In the genomic region with DNA sequence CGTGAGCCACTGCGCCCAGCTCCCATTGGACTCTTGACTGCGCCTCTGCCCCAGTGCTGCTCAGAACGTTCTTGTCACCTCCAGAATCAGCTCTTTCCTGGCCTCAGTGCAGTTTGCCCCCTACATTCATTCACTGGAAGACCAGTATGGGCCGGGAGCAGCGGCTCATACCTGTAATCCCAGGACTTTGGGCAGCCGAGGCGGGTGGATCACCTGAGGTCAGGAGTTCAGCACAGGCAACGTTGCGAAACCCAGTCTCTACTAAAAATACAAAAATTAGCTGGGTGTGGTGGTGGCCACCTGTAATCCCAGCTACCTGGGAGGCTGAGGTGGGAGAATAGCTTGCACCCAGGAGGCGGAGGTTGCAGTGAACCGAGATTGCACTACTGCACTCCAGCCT, we compare ENCODE assay signal across 3 cellular contexts.
TF ChIP-seq lines count a peak whose summit lies in the region.

No MANE protein-coding gene starts in this region.

TF ChIP-seq in Ishikawa, 13 proteins besides CTCF, POLR2A, EP300 and RAD21:
- TF ChIP-seq CEBPB (IDR thresholded peaks at IDR 0.05), result 0 out of 2 replicates have a peak, but pooled peaks have one; percentile 8

TF ChIP-seq in K562, 482 proteins besides CTCF, POLR2A, EP300 and RAD21:
- peak; percentile 55; the same call in 1 of the 2 replicates for TF ChIP-seq CEBPB (tag; IDR thresholded peaks at IDR 0.05)

TF ChIP-seq in liver, 16 proteins besides CTCF, POLR2A, EP300 and RAD21:
- TF ChIP-seq RXRA (IDR thresholded peaks at IDR 0.05) (peak; percentile 83 to 91), SP1 (IDR thresholded peaks at IDR 0.05) (peak; percentile 32), HNF4A (conservative IDR thresholded peaks at IDR 0.05) (peak; percentile 65 to 93)
TF ChIP-seq in liver: peak in this region for 3; not testable (repeated sequence) for 13.
